Comparison of ENCODE assay signal across 23 cellular contexts in genomic region chr20:32804817-32805216, GRCh38. TPM values are rescaled to one million over a fixed set of nuclear protein-coding genes. Genes with fewer than 3 reads are reported as not detected.
DNase-seq lines count a peak whose midpoint lies in the region; ATAC-seq and TF ChIP-seq lines count a peak whose summit lies in the region.
"Had no signal": no experiment of that assay in that cellular context is flagged by ENCODE, and none has a peak within 500 bp of the region (broad histone marks: within the 10 kb centered on the region; RNA-seq: fewer than 3 reads in every experiment).

No MANE protein-coding gene starts in this region.

- H3K23me2 ChIP-seq in H9 (ENCODE audit: insufficient read length, low read depth, low read length, poor library complexity, severe bottlenecking), result no peaks in the 10 kb centered on the region

- no peak overlapping the region for H3K14ac ChIP-seq in H9 (ENCODE audit: insufficient read depth, low read length)

- H2BK5ac ChIP-seq in H9 (ENCODE audit: insufficient read length, low read length), result no peak overlapping the region

- TF ChIP-seq CTCF in H9 (conservative IDR thresholded peaks at IDR 0.05) (no peak), RWPE2 (IDR thresholded peaks at IDR 0.05; ENCODE audit: poor library complexity, severe bottlenecking) (no peak), right atrium auricular region (IDR thresholded peaks at IDR 0.05) (no peak), stomach (IDR thresholded peaks at IDR 0.05) (no peak)

- no peaks in the 10 kb centered on the region for H3K9me3 ChIP-seq in H9 (ENCODE audit: control insufficient read depth, low read depth, low read length)
- no peaks in the 10 kb centered on the region for H3K9me3 ChIP-seq in RWPE2 (ENCODE audit: severe bottlenecking)
- no peaks in the 10 kb centered on the region for H3K9me3 ChIP-seq in right atrium auricular region
- H3K9me3 ChIP-seq in stomach, result no peaks in the 10 kb centered on the region
- H3K9me3 ChIP-seq: MG63, SJSA1 had no signal

- no peak overlapping the region for H3T11ph ChIP-seq in H9 (ENCODE audit: low read length)

- peaks cover 4% of the 10 kb centered on the region; the same call in 1 of the 2 replicates for H3K36me3 ChIP-seq in RWPE2 (ENCODE audit: low read depth)
- peaks cover 7% of the 10 kb centered on the region for H3K36me3 ChIP-seq in right atrium auricular region
- H3K36me3 ChIP-seq in stomach, result peaks cover 0 to 52% (median 28%) of the 10 kb centered on the region in 4 donors
- H3K36me3 ChIP-seq: MG63 had no signal

- no peak overlapping the region for H3K23ac ChIP-seq in H9 (ENCODE audit: insufficient read length, low read depth, low read length)

- H3K4me3 ChIP-seq in RWPE2 (ENCODE audit: severe bottlenecking), result no peak overlapping the region
- no peak overlapping the region for H3K4me3 ChIP-seq in right atrium auricular region
- H3K4me3 ChIP-seq in stomach, result no peak overlapping the region
- H3K4me3 ChIP-seq: MG63, SJSA1 had no signal

- H3K9me3 Mint-ChIP-seq in H9, result no peaks in the 10 kb centered on the region
- H3K9me3 Mint-ChIP-seq: CD8-positive, alpha-beta memory T cell had no signal

- no peak for DNase-seq in H9
- DNase-seq in RWPE2 (ENCODE audit: low spot score), result no peak
- no peak for DNase-seq in epithelial cell of prostate (ENCODE audit: low read depth, low spot score)
- peak; percentile 5 for DNase-seq in renal cortical epithelial cell (ENCODE audit: low read depth)
- no peak for DNase-seq in NCI-H1436 treated with DMSO at 0.1 percent for 48 hours (lab: John Stamatoyannopoulos, UW)
- no peak for DNase-seq in right atrium auricular region (ENCODE audit: low spot score)
- DNase-seq in stomach, result no peak
- DNase-seq: Calu3; CD8-positive, alpha-beta memory T cell; GDM1; H7; Karpas-422; MG63; NCI-H1048; NCI-H1417 treated with DMSO at 0.1 percent for 48 hours; NCI-H187 treated with DMSO at 0.1 percent for 48 hours; NCI-H2107; NCI-H446 treated with DMSO at 0.1 percent for 48 hours; NCI-H526 treated with DMSO at 0.1 percent for 48 hours had no signal

- peak overlapping the region in 2 of 3 experiments; percentile 73 to 87; a peak in 4 of 7 replicates for H3K27ac Mint-ChIP-seq in H9

- no peak overlapping the region for H3K9ac ChIP-seq in H9 (ENCODE audit: extremely low read depth, insufficient read length, low read length)

- H3K4me1 ChIP-seq in H9 (ENCODE audit: insufficient read depth, low read length), result peaks cover 6% of the 10 kb centered on the region; the same call in 1 of the 2 replicates
- peaks cover 11% of the 10 kb centered on the region for H3K4me1 ChIP-seq in RWPE2 (ENCODE audit: insufficient read depth, poor library complexity, severe bottlenecking)
- H3K4me1 ChIP-seq in right atrium auricular region, result peaks cover 0 to 4% of the 10 kb centered on the region in 2 donors
- no peaks in the 10 kb centered on the region for H3K4me1 ChIP-seq in stomach
- H3K4me1 ChIP-seq: SJSA1 had no signal

- no peak overlapping the region for H3K4me3 Mint-ChIP-seq in H9
- H3K4me3 Mint-ChIP-seq: CD8-positive, alpha-beta memory T cell had no signal

- no peaks in the 10 kb centered on the region for H3K79me2 ChIP-seq in H9 (ENCODE audit: insufficient read depth, low read length)

- no CpG with 5 or more reads among the region's 3 CpGs for WGBS in H9 (ENCODE audit: extremely low coverage, insufficient read length, low lambda C conversion rate)
- WGBS in stomach, 5 donors, result 81 to 91% (median 89%) methylated on average over 3 of the region's 3 CpGs

- H3K18ac ChIP-seq in H9 (ENCODE audit: insufficient read length, low read depth, low read length), result no peak overlapping the region

- no peak for TF ChIP-seq EP300 in stomach (IDR thresholded peaks at IDR 0.05)

- H4K8ac ChIP-seq in H9 (replicated peaks; ENCODE audit: insufficient read length, low read depth, low read length), result no peak overlapping the region

- H2BK15ac ChIP-seq in H9 (ENCODE audit: low read depth, low read length), result no peak overlapping the region

- no peak overlapping the region for H3K56ac ChIP-seq in H9 (ENCODE audit: insufficient read length, low read depth, low read length)

- no peak overlapping the region for H2BK20ac ChIP-seq in H9 (ENCODE audit: low read depth, low read length, poor library complexity, severe bottlenecking)

- H3K4me2 ChIP-seq in H9 (ENCODE audit: insufficient read depth, insufficient read length, low read length), result no peak overlapping the region

- peaks cover 73 to 76% of the 10 kb centered on the region in 2 experiments for H3K4me1 Mint-ChIP-seq in H9
- H3K4me1 Mint-ChIP-seq: CD8-positive, alpha-beta memory T cell had no signal

- no peak overlapping the region for H4K91ac ChIP-seq in H9 (ENCODE audit: insufficient read length, low read depth, low read length)

- no peak overlapping the region for H2AFZ ChIP-seq in H9 (ENCODE audit: low read length)

- H3K27me3 ChIP-seq in H9 (ENCODE audit: insufficient read depth, low read length), result no peaks in the 10 kb centered on the region
- no peaks in the 10 kb centered on the region for H3K27me3 ChIP-seq in RWPE2 (ENCODE audit: insufficient read depth, poor library complexity, severe bottlenecking)
- H3K27me3 ChIP-seq in right atrium auricular region, result no peaks in the 10 kb centered on the region
- H3K27me3 ChIP-seq in stomach, result no peaks in the 10 kb centered on the region
- H3K27me3 ChIP-seq: MG63, SJSA1 had no signal

- no peak overlapping the region for H2BK120ac ChIP-seq in H9 (ENCODE audit: low read depth, low read length, poor library complexity, severe bottlenecking)

- H2BK12ac ChIP-seq in H9 (ENCODE audit: insufficient read length, low read depth, low read length), result no peak overlapping the region

- peak; percentile 41; the same call in 2 of the 3 replicates for ATAC-seq in RWPE2 (ENCODE audit: low read depth)
- ATAC-seq: Right ventricle myocardium inferior had no signal

- no peak overlapping the region for H4K5ac ChIP-seq in H9 (ENCODE audit: insufficient read length, low read depth, low read length)

- no peak overlapping the region for H2AK5ac ChIP-seq in H9 (ENCODE audit: insufficient read length, low read length)

- no peaks in the 10 kb centered on the region; the same call in 1 of the 2 replicates for H3K27me3 Mint-ChIP-seq in H9 (ENCODE audit: low read depth)

- H3K27ac ChIP-seq in H9 (ENCODE audit: insufficient read length, low read depth, low read length) (no peak overlapping the region), RWPE2 (ENCODE audit: poor library complexity, severe bottlenecking) (no peak overlapping the region), epithelial cell of prostate (peak overlapping the region; percentile 12), right atrium auricular region (no peak overlapping the region), stomach (peak overlapping the region in 1 of 5 donors; percentile 26)
- H3K27ac ChIP-seq: C4-2B, HL-60, SJSA1 had no signal

- intact Hi-C loops in stomach (cut with DNase I; ENCODE audit: low total_unique reads), result no loop called here

- H3K4ac ChIP-seq in H9 (ENCODE audit: low read depth, low read length), result no peak overlapping the region

- H3K36me3 Mint-ChIP-seq in H9 (ENCODE audit: insufficient read depth in 1 of 3, low read depth in 3 of 3), result peaks cover 87 to 100% (median 96%) of the 10 kb centered on the region in 3 experiments
- H3K36me3 Mint-ChIP-seq: CD8-positive, alpha-beta memory T cell had no signal

- no peak for TF ChIP-seq POLR2A in stomach (IDR thresholded peaks at IDR 0.05)

- H4K20me1 ChIP-seq in H9 (ENCODE audit: control insufficient read depth, insufficient read depth, insufficient read length), result peaks cover 2% of the 10 kb centered on the region

- H3K79me1 ChIP-seq in H9 (ENCODE audit: insufficient read depth, low read depth, low read length, poor library complexity, severe bottlenecking), result no peaks in the 10 kb centered on the region

RNA-seq across cellular contexts. Expression of gene MAPRE1, which starts 14.9 kb away (rescaled TPM):
- total RNA-seq in H9 (2021), result 286 and 289 TPM in 2 replicates
- total RNA-seq in renal cortical epithelial cell, result 151 and 160 TPM in 2 replicates
- 10 to 100 TPM; 56.0 to 62.8 TPM for total RNA-seq in right atrium auricular region
- total RNA-seq in stomach, result 100 to 1,000 TPM in 1 of 5 donors, 10 to 100 TPM in 4; 24.5 to 143 (median 62.2) TPM
- polyA plus RNA-seq in stomach, result 10 to 100 TPM; 26.3 to 57.9 (median 49.7) TPM

RNA-seq across cellular contexts. Expression of gene DNMT3B, which starts 42.6 kb away (rescaled TPM):
- total RNA-seq in H9 (2021), result 980 and 996 TPM in 2 replicates
- 13.0 and 13.5 TPM in 2 replicates for total RNA-seq in renal cortical epithelial cell
- total RNA-seq in right atrium auricular region, result under 1 TPM; 0.24 to 0.44 TPM
- total RNA-seq in stomach, result 10 to 100 TPM in 1 of 5 donors, 1 to 10 TPM in 2, not detected in 2; 1.0 to 17.0 (median 1.1) TPM
- polyA plus RNA-seq in stomach, result under 1 TPM; 0.31 to 0.73 (median 0.31) TPM

RNA-seq across cellular contexts. Expression of gene EFCAB8, which starts 53.9 kb away (rescaled TPM):
- total RNA-seq in H9 (2021) (0.09 TPM in 1 of 2 replicates, not detected in the other), renal cortical epithelial cell (0.05 TPM in 1 of 2 replicates, not detected in the other), right atrium auricular region (not detected), stomach (under 1 TPM in 2 of 5 donors, not detected in 3; 0.18 to 0.45 TPM)
- polyA plus RNA-seq in stomach, result not detected
- polyA plus RNA-seq: CD8-positive, alpha-beta memory T cell had no signal

Comparison
In these comparisons a context has a peak if more than half of its experiments do, and no peak if none do; other contexts are left out.
1. RNA of gene DNMT3B, which starts 42.6 kb away (total RNA-seq): 980 to 996 TPM in H9; 13.0 to 13.5 TPM in renal cortical epithelial cell, 1.0 to 17.0 TPM in stomach and 0.24 to 0.44 TPM in right atrium auricular region; every median in the first group is over 10 times any median in the second.